In genomic region chr15:40768492-40769309, GRCh38 we compare ENCODE assay signal across 1 cellular context.
TF ChIP-seq lines count a peak whose summit lies in the region.

No MANE protein-coding gene starts in this region.

TF ChIP-seq in K562, 482 proteins besides CTCF, POLR2A, EP300 and RAD21:
- no peak for TF ChIP-seq ZBTB12 (CRISPR knock-in tag; IDR thresholded peaks at IDR 0.05)
- peak; percentile 52; the same call in 1 of the 2 replicates for TF ChIP-seq ZNF239 (CRISPR knock-in tag; IDR thresholded peaks at IDR 0.05)
- TF ChIP-seq MBD2 (IDR thresholded peaks at IDR 0.05; ENCODE audit: borderline replicate concordance, low read depth) = no peak
- no peak for TF ChIP-seq CBX1 (IDR thresholded peaks at IDR 0.05; ENCODE audit: low read depth)
- no peak for TF ChIP-seq ZNF780A (CRISPR knock-in tag; IDR thresholded peaks at IDR 0.05)
- 0 out of 2 replicates have a peak, but pooled peaks have one; percentile 26 for TF ChIP-seq POLR2G (IDR thresholded peaks at IDR 0.05; ENCODE audit: low read depth, low read length)
- no peak for TF ChIP-seq ZNF644 (tag; IDR thresholded peaks at IDR 0.05; ENCODE audit: low read depth)
